In genomic region chr2:190766581-190766980, GRCh38 we compare ENCODE assay signal across 1 cellular context.
TF ChIP-seq lines count a peak whose summit lies in the region.

No MANE protein-coding gene starts in this region.

TF ChIP-seq in GM23338, 12 proteins besides CTCF, POLR2A, EP300 and RAD21 (continued from another document):
- TF ChIP-seq ZNF462 (CRISPR knock-in tag; IDR thresholded peaks at IDR 0.05) = no peak
- no peak for TF ChIP-seq EZH2 (IDR thresholded peaks at IDR 0.05; ENCODE audit: low read depth, unreplicated experiment)
- TF ChIP-seq ETS1 (IDR thresholded peaks at IDR 0.05) = no peak
